In genomic region chr4:791201-791865, GRCh38 we compare ENCODE assay signal across 1 cellular context.
TF ChIP-seq lines count a peak whose summit lies in the region.

No MANE protein-coding gene starts in this region.

TF ChIP-seq in H1, 55 proteins besides CTCF, POLR2A, EP300 and RAD21 (continued from another document):
- TF ChIP-seq ATF2 (IDR thresholded peaks at IDR 0.05; ENCODE audit: low read length) (no peak), EZH2 (IDR thresholded peaks at IDR 0.05; ENCODE audit: low read depth, low read length, severe bottlenecking) (no peak), MAX (IDR thresholded peaks at IDR 0.05) (no peak), KDM4A (IDR thresholded peaks at IDR 0.05; ENCODE audit: low read depth, low read length, severe bottlenecking) (no peak), PHF8 (conservative IDR thresholded peaks at IDR 0.05; ENCODE audit: low read depth, low read length) (no peak), SIX5 (IDR thresholded peaks at IDR 0.05; ENCODE audit: low read depth, low read length) (no peak), ZNF274 (IDR thresholded peaks at IDR 0.05; ENCODE audit: borderline replicate concordance, extremely low read depth, low read length) (no peak), RXRA (IDR thresholded peaks at IDR 0.05; ENCODE audit: insufficient read depth, low read depth, low read length) (no peak), TBP (IDR thresholded peaks at IDR 0.05; ENCODE audit: low read depth, low read length) (no peak), TAF1 (IDR thresholded peaks at IDR 0.05; ENCODE audit: low read depth, low read length) (no peak), CEBPB (IDR thresholded peaks at IDR 0.05; ENCODE audit: low read depth, low read length) (no peak), CHD2 (IDR thresholded peaks at IDR 0.05; ENCODE audit: low read length) (no peak), NRF1 (IDR thresholded peaks at IDR 0.05; ENCODE audit: low read depth, low read length) (no peak), MAFK (IDR thresholded peaks at IDR 0.05; ENCODE audit: low read depth, low read length) (no peak), SUZ12 (IDR thresholded peaks at IDR 0.05; ENCODE audit: low read length) (no peak)
